Comparison of ENCODE assay signal across 8 cellular contexts in the genomic region with DNA sequence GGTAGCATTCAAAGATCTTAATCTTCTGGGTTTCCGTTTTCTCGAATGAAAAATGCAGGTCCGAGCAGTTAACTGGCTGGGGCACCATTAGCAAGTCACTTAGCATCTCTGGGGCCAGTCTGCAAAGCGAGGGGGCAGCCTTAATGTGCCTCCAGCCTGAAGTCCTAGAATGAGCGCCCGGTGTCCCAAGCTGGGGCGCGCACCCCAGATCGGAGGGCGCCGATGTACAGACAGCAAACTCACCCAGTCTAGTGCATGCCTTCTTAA. TPM values are rescaled to one million over a fixed set of nuclear protein-coding genes. Genes with fewer than 3 reads are reported as not detected.
A peak's percentile ranks its signal among the peaks of the same experiment; 100 is the strongest.
DNase-seq lines count a peak whose midpoint lies in the region; ATAC-seq and TF ChIP-seq lines count a peak whose summit lies in the region.

A gene (minus strand): TSS at position 235 of the 267 bp plus-strand sequence. CDS start 34,833 bp downstream, outside the sequence.

- no peaks in the 10 kb centered on the region for H3K9me3 Mint-ChIP-seq in activated CD8-positive, alpha-beta T cell treated with anti-CD3 and anti-CD28 coated beads for 36 hours

- TF ChIP-seq CTCF in HFF-Myc (IDR thresholded peaks at IDR 0.05; ENCODE audit: low read depth, low read length, missing control alignments): no peak
- TF ChIP-seq CTCF in activated CD8-positive, alpha-beta T cell treated with anti-CD3 and anti-CD28 coated beads for 36 hours (IDR thresholded peaks at IDR 0.05): no peak
- no peak for TF ChIP-seq CTCF in spleen (IDR thresholded peaks at IDR 0.05 in 8 of 11, conservative IDR thresholded peaks at IDR 0.05 in 3 of 11)

- POLR2A ChIA-PET in activated CD8-positive, alpha-beta T cell treated with anti-CD3 and anti-CD28 coated beads for 36 hours (lab: Charles Lee): interaction anchor here (0.6 to 37.9 kb wide), 14 partner anchors 14 to 312 kb away, joined by 3 to 1862 read pairs (median 5); a partner anchor contains a TSS

- in situ Hi-C loops in G401 (cut with HindIII; ENCODE audit: low sequenced_read_pairs): no loop called here

- H3K27ac ChIP-seq in iPS DF 6.9 (ENCODE audit: low read length) (no peak within 1 kb of the TSS), spleen (peak within 1 kb of the TSS; percentile 98 to 100 (median 100))

- TF ChIP-seq POLR2A in spleen (IDR thresholded peaks at IDR 0.05): no peak

- no peaks in the 10 kb centered on the region for H3K27me3 Mint-ChIP-seq in activated CD8-positive, alpha-beta T cell treated with anti-CD3 and anti-CD28 coated beads for 36 hours

- H3K36me3 Mint-ChIP-seq in activated CD8-positive, alpha-beta T cell treated with anti-CD3 and anti-CD28 coated beads for 36 hours (ENCODE audit: low read depth): peaks cover 72% of the 10 kb centered on the region

- CTCF ChIA-PET in activated CD8-positive, alpha-beta T cell treated with anti-CD3 and anti-CD28 coated beads for 36 hours (lab: Charles Lee): interaction anchor here (0.6 to 16.8 kb wide), 10 partner anchors 14 to 72 kb away, joined by 3 to 333 read pairs (median 3); a partner anchor contains a TSS

- H3K4me3 Mint-ChIP-seq in activated CD8-positive, alpha-beta T cell treated with anti-CD3 and anti-CD28 coated beads for 36 hours: peak within 1 kb of the TSS; percentile 94

- ATAC-seq in activated CD8-positive, alpha-beta T cell treated with anti-CD3 and anti-CD28 coated beads for 36 hours: no peak
- no peak for ATAC-seq in GM21528 (IDR thresholded peaks at IDR 0.05; ENCODE audit: low FRiP score, unreplicated experiment)

- DNase-seq in HFF-Myc (ENCODE audit: extremely low read depth, low read depth): no peak
- no peak for DNase-seq in activated CD8-positive, alpha-beta T cell treated with anti-CD3 and anti-CD28 coated beads for 36 hours
- no peak for DNase-seq in iPS DF 6.9 (ENCODE audit: low read depth, low spot score)
- DNase-seq in spleen: no peak
- no peak for DNase-seq in NCI-H187 (lab: John Stamatoyannopoulos, UW)
- DNase-seq in G401 (ENCODE audit: low spot score): no peak
- DNase-seq in stimulated activated CD4-positive, alpha-beta T cell treated with anti-CD3 and anti-CD28 coated beads, Interleukin-1b, Interleukin-23, amount 100 ng/mL, for 48 hours: no peak

- H3K27ac Mint-ChIP-seq in activated CD8-positive, alpha-beta T cell treated with anti-CD3 and anti-CD28 coated beads for 36 hours: peak within 1 kb of the TSS; percentile 100

- H3K4me1 ChIP-seq in iPS DF 6.9 (ENCODE audit: control insufficient read depth, insufficient read depth, low read length): no peaks in the 10 kb centered on the region
- peaks cover 22 to 63% (median 41%) of the 10 kb centered on the region in 6 donors for H3K4me1 ChIP-seq in spleen

- intact Hi-C loops in activated CD8-positive, alpha-beta T cell treated with anti-CD3 and anti-CD28 coated beads for 36 hours (cut with micrococcal nuclease): loop anchor here (1.0 to 5.0 kb wide), 3 partner anchors 17 to 48 kb away; a partner anchor contains a TSS
- intact Hi-C loops in spleen (cut with DNase I; ENCODE audit: low total_unique reads): loop anchor here (5.0 kb wide), 1 partner anchor 44 kb away; no protein-coding TSS in a partner anchor

- H3K9me3 ChIP-seq in iPS DF 6.9 (ENCODE audit: control insufficient read depth, insufficient read depth, low read length): no peaks in the 10 kb centered on the region
- H3K9me3 ChIP-seq in spleen: no peaks in the 10 kb centered on the region

- WGBS in iPS DF 6.9 (ENCODE audit: insufficient coverage, insufficient read length): no CpG with 5 or more reads among the region's 11 CpGs
- WGBS in spleen, 5 donors: 0 to 2% (median 0%) methylated on average over 10 to 11 of the region's 11 CpGs

- H3K4me3 ChIP-seq in HFF-Myc (replicated peaks; ENCODE audit: low read depth, low read length) (peak within 1 kb of the TSS; percentile 90), iPS DF 6.9 (ENCODE audit: low read length) (peak within 1 kb of the TSS; percentile 56), spleen (peak within 1 kb of the TSS; percentile 68 to 96 (median 89))

- no peaks in the 10 kb centered on the region for H3K36me3 ChIP-seq in iPS DF 6.9 (ENCODE audit: control insufficient read depth, insufficient read depth, low read length)
- peaks cover 5 to 56% (median 19%) of the 10 kb centered on the region in 6 donors for H3K36me3 ChIP-seq in spleen

- peaks cover 35% of the 10 kb centered on the region for H3K4me1 Mint-ChIP-seq in activated CD8-positive, alpha-beta T cell treated with anti-CD3 and anti-CD28 coated beads for 36 hours (ENCODE audit: low read depth)

- H3K27me3 ChIP-seq in iPS DF 6.9 (ENCODE audit: control insufficient read depth, insufficient read depth, low read length) (no peaks in the 10 kb centered on the region; the same call in 1 of the 2 replicates), spleen (replicated peaks in 1 of 7) (no peaks in the 10 kb centered on the region)

RNA-seq across cellular contexts. Expression of the gene that starts here (rescaled TPM):
- 10 to 100 TPM; 16.1 to 17.8 TPM for total RNA-seq in activated CD8-positive, alpha-beta T cell treated with anti-CD3 and anti-CD28 coated beads for 36 hours
- 10 to 100 TPM; 17.0 to 36.9 (median 28.3) TPM for total RNA-seq in spleen
- polyA plus RNA-seq in spleen: 10 to 100 TPM; 26.0 to 64.2 (median 35.6) TPM
- total RNA-seq in G401 (2014; rRNA removed; shearing (Covaris generic)): not detected in 2 replicates

Comparison
In these comparisons a context has a peak if more than half of its experiments do, and no peak if none do; other contexts are left out.
1. RNA of the gene that starts here (total RNA-seq): 17.0 to 36.9 TPM in spleen and 16.1 to 17.8 TPM in activated CD8-positive, alpha-beta T cell treated with anti-CD3 and anti-CD28 coated beads for 36 hours; not detected in G401; every median in the first group is over 10 times any median in the second.
2. Peak in every context shown above with its lines, with median percentiles within 50 percentile points of each other: H3K4me3 ChIP-seq.